8 cellular contexts compared by ENCODE assay signal in genomic region chr13:43786472-43786765, GRCh38. TPM values are rescaled to one million over a fixed set of nuclear protein-coding genes. Genes with fewer than 3 reads are reported as not detected.
A peak's percentile ranks its signal among the peaks of the same experiment; 100 is the strongest.
DNase-seq lines count a peak whose midpoint lies in the region; ATAC-seq, FAIRE-seq and TF ChIP-seq lines count a peak whose summit lies in the region.

No MANE protein-coding gene starts in this region.

- POLR2A ChIA-PET in BJ (lab: Charles Lee) = no interaction called here

- H2AFZ ChIP-seq in KMS-11 (ENCODE audit: low read depth) = peak overlapping the region; percentile 71
- H2AFZ ChIP-seq in neuron (ENCODE audit: low read depth, low read length) = peak overlapping the region; percentile 92

- FAIRE-seq in urothelium cell line (lab: Jason Lieb, UNC) = no peak

- no peaks in the 10 kb centered on the region for H3K79me2 ChIP-seq in KMS-11 (ENCODE audit: insufficient read depth, low read depth)

- DNase-seq in BJ (ENCODE audit: low read depth) (no peak), H4 (ENCODE audit: low spot score) (no peak), urothelium cell line (ENCODE audit: low spot score) (no peak), immature natural killer cell (no peak)
- no peak for DNase-seq in effector memory CD8-positive, alpha-beta T cell

- H3K4me3 Mint-ChIP-seq in effector memory CD8-positive, alpha-beta T cell = peak overlapping the region; percentile 55 to 77
- no peak overlapping the region for H3K4me3 Mint-ChIP-seq in immature natural killer cell

- no peaks in the 10 kb centered on the region for H3K9me3 Mint-ChIP-seq in effector memory CD8-positive, alpha-beta T cell
- no peaks in the 10 kb centered on the region for H3K9me3 Mint-ChIP-seq in immature natural killer cell

- H4K20me1 ChIP-seq in KMS-11 (ENCODE audit: insufficient read depth) = no peaks in the 10 kb centered on the region

- H3K27me3 ChIP-seq in BJ (ENCODE audit: control insufficient read depth, insufficient read depth, low read length) (no peaks in the 10 kb centered on the region), KMS-11 (ENCODE audit: insufficient read depth, low read depth) (no peaks in the 10 kb centered on the region), neuron (ENCODE audit: insufficient read depth, low read length) (no peaks in the 10 kb centered on the region)

- H3K27me3 Mint-ChIP-seq in effector memory CD8-positive, alpha-beta T cell = peaks cover 32 to 47% of the 10 kb centered on the region in 2 donors
- peaks cover 9 to 18% (median 18%) of the 10 kb centered on the region in 3 donors for H3K27me3 Mint-ChIP-seq in immature natural killer cell (ENCODE audit: low read depth in 3 of 3)

- peaks cover 13% of the 10 kb centered on the region for H3K4me1 ChIP-seq in KMS-11 (ENCODE audit: low read depth, poor library complexity, severe bottlenecking)
- H3K4me1 ChIP-seq in neuron (ENCODE audit: insufficient read depth, low read length) = peaks cover 32% of the 10 kb centered on the region

- no peaks in the 10 kb centered on the region for H3K9me3 ChIP-seq in neuron (ENCODE audit: low read length)

- no peak for ATAC-seq in effector memory CD8-positive, alpha-beta T cell (replicated peaks)
- ATAC-seq in HG02852 (IDR thresholded peaks at IDR 0.05; ENCODE audit: unreplicated experiment) = no peak

- peaks cover 2 to 4% of the 10 kb centered on the region in 2 donors for H3K4me1 Mint-ChIP-seq in effector memory CD8-positive, alpha-beta T cell (ENCODE audit: low read depth in 2 of 2)
- H3K4me1 Mint-ChIP-seq in immature natural killer cell = peaks cover 15 to 17% of the 10 kb centered on the region in 2 donors

- TF ChIP-seq CTCF in BJ (IDR thresholded peaks at IDR 0.05; ENCODE audit: insufficient read depth, low read depth, low read length) (no peak; the same call in 1 of the 2 replicates), KMS-11 (conservative IDR thresholded peaks at IDR 0.05; ENCODE audit: low read depth, low read length) (no peak)

- no peaks in the 10 kb centered on the region for H3K36me3 Mint-ChIP-seq in effector memory CD8-positive, alpha-beta T cell (ENCODE audit: insufficient read depth)
- H3K36me3 Mint-ChIP-seq in immature natural killer cell = peaks cover 0 to 3% (median 0%) of the 10 kb centered on the region in 3 donors

- H3K9ac ChIP-seq in KMS-11 = peak overlapping the region; percentile 84

- no peak overlapping the region for H3K4me2 ChIP-seq in KMS-11

- H3K27ac ChIP-seq in KMS-11 = peak overlapping the region; percentile 67

- H3K4me3 ChIP-seq in BJ (ENCODE audit: low read depth, low read length) = peak overlapping the region; percentile 67
- H3K4me3 ChIP-seq in KMS-11 (IDR thresholded peaks at IDR 0.05; ENCODE audit: insufficient read depth, low read depth, low read length) = no peak overlapping the region
- peak overlapping the region; percentile 81 for H3K4me3 ChIP-seq in neuron (ENCODE audit: low read length)

- no peak overlapping the region for H3K27ac Mint-ChIP-seq in effector memory CD8-positive, alpha-beta T cell
- no peak overlapping the region for H3K27ac Mint-ChIP-seq in immature natural killer cell

- H3K36me3 ChIP-seq in BJ (ENCODE audit: control insufficient read depth, insufficient read depth, low read length) (no peaks in the 10 kb centered on the region), KMS-11 (ENCODE audit: insufficient read depth) (no peaks in the 10 kb centered on the region), neuron (ENCODE audit: insufficient read depth, low read length) (no peaks in the 10 kb centered on the region)

- CTCF ChIA-PET in BJ (lab: Yijun Ruan, JAX) = interaction anchor here (0.9 to 1.6 kb wide), 6 partner anchors 8 to 699 kb away, joined by 3 to 4 read pairs (median 3); no protein-coding TSS in a partner anchor

RNA-seq across cellular contexts. Expression of gene ENOX1, which starts 0.4 kb away (rescaled TPM):
- polyA plus RNA-seq in BJ (2011; rRNA removed) (2.1 TPM in 2 replicates), immature natural killer cell (not detected)
- polyA minus RNA-seq in BJ (2011; rRNA and poly(A)+ RNA removed) = 2.0 and 3.3 TPM in 2 replicates
- total RNA-seq in H4 (2014; rRNA removed; shearing (Covaris generic)) = 0.64 and 0.86 TPM in 2 replicates

Comparison
In these comparisons a context has a peak if more than half of its experiments do, and no peak if none do; other contexts are left out.
1. H3K4me3 Mint-ChIP-seq: peak in effector memory CD8-positive, alpha-beta T cell (2 of 2); none in immature natural killer cell (0 of 5).